In genomic region chr17:48084932-48085331, GRCh38 we compare ENCODE assay signal across 1 cellular context.
TF ChIP-seq lines count a peak whose summit lies in the region.

No MANE protein-coding gene starts in this region.

TF ChIP-seq in HepG2, 621 proteins besides CTCF, POLR2A, EP300 and RAD21:
- TF ChIP-seq MAFK (conservative IDR thresholded peaks at IDR 0.05 in 1 of 2, IDR thresholded peaks at IDR 0.05 in 1 of 2; ENCODE audit: low read length in 2 of 2) (peak; percentile 53 to 78), ZNF770 (CRISPR knock-in tag; IDR thresholded peaks at IDR 0.05) (no peak), PATZ1 (CRISPR knock-in tag; IDR thresholded peaks at IDR 0.05) (no peak), MAFF (IDR thresholded peaks at IDR 0.05; ENCODE audit: low read depth, low read length) (peak; percentile 61; the same call in 1 of the 2 replicates)
